In the genomic region with DNA sequence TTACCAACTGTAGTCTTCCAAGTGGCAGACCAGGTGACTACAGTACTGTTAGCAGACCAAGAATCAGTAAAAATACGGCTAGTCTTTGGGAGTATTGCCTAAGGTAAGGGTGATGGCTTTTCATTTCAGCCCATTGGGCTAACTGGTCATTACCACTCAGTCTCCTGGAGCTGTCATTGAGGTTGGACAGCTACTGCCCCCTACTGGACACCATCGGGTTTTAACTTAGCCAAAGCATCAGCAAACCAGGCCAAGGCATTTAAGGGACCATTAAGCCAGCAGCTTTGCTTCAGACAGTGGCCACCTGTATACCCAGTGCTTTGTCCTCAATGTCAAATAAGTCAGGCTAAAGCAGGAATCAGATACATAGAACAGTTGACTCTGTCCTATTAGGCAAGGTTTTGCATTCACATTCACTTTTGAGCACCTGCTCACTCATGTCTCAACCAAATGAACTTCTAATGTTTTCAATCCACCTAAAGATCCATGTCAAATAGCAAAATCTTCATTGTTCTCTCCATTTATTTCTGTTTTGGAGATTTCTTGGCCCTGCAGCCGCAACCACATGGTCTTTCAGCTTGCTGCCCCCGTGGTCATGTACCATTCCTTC, we compare ENCODE assay signal across 8 cellular contexts.
DNase-seq lines count a peak whose midpoint lies in the region; ATAC-seq, FAIRE-seq and TF ChIP-seq lines count a peak whose summit lies in the region.

No MANE protein-coding gene starts in this region.

- no peak for FAIRE-seq in small intestine (lab: Jason Lieb, UNC)

- TF ChIP-seq POLR2A in Peyer's patch (IDR thresholded peaks at IDR 0.05), result no peak

- no peaks in the 10 kb centered on the region for H3K36me3 ChIP-seq in Peyer's patch
- H3K36me3 ChIP-seq in left ventricle myocardium inferior, result no peaks in the 10 kb centered on the region
- no peaks in the 10 kb centered on the region for H3K36me3 ChIP-seq in small intestine (ENCODE audit: control insufficient read depth in 2 of 2, insufficient read depth in 2 of 2, low read length in 2 of 2)

- peak; percentile 26 to 72 (median 60) for TF ChIP-seq CTCF in Peyer's patch (IDR thresholded peaks at IDR 0.05)
- TF ChIP-seq CTCF in left ventricle myocardium inferior (IDR thresholded peaks at IDR 0.05; ENCODE audit: borderline replicate concordance), result peak; percentile 68

- no peaks in the 10 kb centered on the region for H3K27me3 ChIP-seq in Peyer's patch
- H3K27me3 ChIP-seq in left ventricle myocardium inferior (ENCODE audit: low read depth), result no peaks in the 10 kb centered on the region
- H3K27me3 ChIP-seq in small intestine (ENCODE audit: control insufficient read depth in 2 of 2, insufficient read depth in 2 of 2, low read length in 2 of 2), result no peaks in the 10 kb centered on the region

- ATAC-seq in HG02943 (IDR thresholded peaks at IDR 0.05; ENCODE audit: low read depth, unreplicated experiment), result peak; percentile 63

- 69 to 75% (median 72%) methylated on average over 4 of the region's 4 CpGs for WGBS in small intestine, 3 donors

- H3K4me3 ChIP-seq in Peyer's patch (no peak overlapping the region), left ventricle myocardium inferior (no peak overlapping the region), small intestine (ENCODE audit: low read depth in 1 of 2, low read length in 2 of 2) (no peak overlapping the region)

- no peak overlapping the region for H3K27ac ChIP-seq in Peyer's patch
- H3K27ac ChIP-seq in left ventricle myocardium inferior (replicated peaks), result no peak overlapping the region
- no peak overlapping the region for H3K27ac ChIP-seq in small intestine (ENCODE audit: low read depth in 1 of 2, low read length in 1 of 2)

- intact Hi-C loops in left ventricle myocardium inferior (cut with micrococcal nuclease), result no loop called here

- H3K4me1 ChIP-seq in Peyer's patch, result no peaks in the 10 kb centered on the region
- H3K4me1 ChIP-seq in left ventricle myocardium inferior, result peaks cover 8% of the 10 kb centered on the region
- no peaks in the 10 kb centered on the region for H3K4me1 ChIP-seq in small intestine (ENCODE audit: control insufficient read depth in 2 of 2, insufficient read depth in 1 of 2, low read depth in 1 of 2, low read length in 1 of 2)

- DNase-seq in NCI-H526 (lab: John Stamatoyannopoulos, UW), result peak; percentile 17 to 50
- DNase-seq in NCI-H526 treated with DMSO at 0.1 percent for 48 hours (lab: John Stamatoyannopoulos, UW), result no peak
- peak in 2 of 3 donors; percentile 56 to 85 for DNase-seq in Peyer's patch
- peak; percentile 64 for DNase-seq in activated naive CD4-positive, alpha-beta T cell treated with Interleukin-2 at 50 U/mL for 16 hours
- DNase-seq in left ventricle myocardium inferior, result no peak
- peak; percentile 67 for DNase-seq in small intestine
- no peak for DNase-seq in NCI-H2029 treated with DMSO at 0.1 percent for 48 hours (lab: John Stamatoyannopoulos, UW)

- no peaks in the 10 kb centered on the region for H3K9me3 ChIP-seq in Peyer's patch
- H3K9me3 ChIP-seq in left ventricle myocardium inferior (replicated peaks), result no peaks in the 10 kb centered on the region
- H3K9me3 ChIP-seq in small intestine (ENCODE audit: control insufficient read depth, low read depth), result no peaks in the 10 kb centered on the region

Comparison
In these comparisons a context has a peak if more than half of its experiments do, and no peak if none do; other contexts are left out.
1. DNase-seq: peak in NCI-H526 (2 of 2), Peyer's patch (2 of 3), activated naive CD4-positive, alpha-beta T cell treated with Interleukin-2 at 50 U/mL for 16 hours (single experiment) and small intestine (single experiment); none in NCI-H526 treated with DMSO at 0.1 percent for 48 hours (single experiment), left ventricle myocardium inferior (single experiment) and NCI-H2029 treated with DMSO at 0.1 percent for 48 hours (single experiment).